Comparison of ENCODE assay signal across 14 cellular contexts in genomic region chr19:29378543-29379105, GRCh38.
"Had no signal": no experiment of that assay in that cellular context is flagged by ENCODE, and none has a peak within 500 bp of the region (broad histone marks: within the 10 kb centered on the region; RNA-seq: fewer than 3 reads in every experiment).

No MANE protein-coding gene starts in this region.

- H3K36me3 Mint-ChIP-seq: activated naive CD8-positive, alpha-beta T cell; brain; naive thymus-derived CD4-positive, alpha-beta T cell had no signal

- ATAC-seq: heart right ventricle; left ventricle myocardium superior; naive thymus-derived CD4-positive, alpha-beta T cell had no signal

- H3K4me3 Mint-ChIP-seq: activated naive CD8-positive, alpha-beta T cell; brain; naive thymus-derived CD4-positive, alpha-beta T cell; T-helper 1 cell treated with Interleukin-12 subunit alpha and Interleukin-12 subunit beta and Interleukin-4 antibody, amounts not matched to agents 30 μg/mL and 1 μg/mL, for 36 hours had no signal

- H3K27ac Mint-ChIP-seq: activated naive CD8-positive, alpha-beta T cell; brain; naive thymus-derived CD4-positive, alpha-beta T cell; T-helper 1 cell treated with Interleukin-12 subunit alpha and Interleukin-12 subunit beta and Interleukin-4 antibody, amounts not matched to agents 30 μg/mL and 1 μg/mL, for 36 hours had no signal

- H3K4me1 Mint-ChIP-seq: naive thymus-derived CD4-positive, alpha-beta T cell had no signal

- DNase-seq: activated CD4-positive, alpha-beta T cell treated with anti-CD3 and anti-CD28 coated beads for 4 hours; activated gamma-delta T cell; activated T-cell treated with anti-CD3 and anti-CD28 coated beads, Interleukin-2, amount 50 U/mL, for 1 hour; amygdala; foreskin melanocyte; heart right ventricle; left ventricle myocardium superior; midbrain; stimulated activated naive CD4-positive, alpha-beta T cell; substantia nigra had no signal

- H3K9me3 Mint-ChIP-seq: T-helper 1 cell treated with Interleukin-12 subunit alpha and Interleukin-12 subunit beta and Interleukin-4 antibody, amounts not matched to agents 30 μg/mL and 1 μg/mL, for 36 hours had no signal
